1 cellular context compared by ENCODE assay signal in the genomic region with DNA sequence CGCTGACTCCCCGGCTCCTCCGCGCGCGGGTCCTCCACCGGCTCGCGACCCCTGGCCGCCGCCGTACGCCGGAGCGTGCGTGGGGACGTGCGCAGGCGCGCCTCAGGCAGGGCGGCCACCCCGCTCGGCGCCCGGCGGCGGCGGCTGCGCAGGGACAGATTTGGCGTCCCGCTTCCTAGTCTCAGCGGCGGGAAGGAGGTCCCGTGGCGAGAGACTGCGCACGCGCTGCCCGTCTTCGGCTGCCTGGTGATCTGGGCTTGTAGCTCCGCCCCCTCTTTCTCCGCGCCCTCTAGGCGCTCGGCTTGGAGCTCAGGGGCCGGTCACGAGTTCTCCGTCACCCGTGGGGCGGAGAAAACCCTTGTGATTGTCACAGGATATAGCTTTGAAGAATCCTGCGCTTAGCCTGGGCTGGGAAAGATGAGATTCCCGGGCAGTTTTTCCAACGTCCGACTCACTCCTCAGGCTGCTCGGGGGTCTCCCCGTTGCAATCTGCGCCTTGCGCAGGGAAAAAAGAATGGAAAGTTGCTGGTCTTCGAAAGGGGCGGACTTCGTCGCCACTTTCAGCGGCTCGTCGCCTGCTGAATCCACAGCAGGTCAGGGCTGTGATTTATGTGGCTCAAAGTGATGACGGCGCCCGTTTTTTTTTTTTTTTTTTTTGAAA.
TF ChIP-seq lines count a peak whose summit lies in the region.

A gene with protein sequence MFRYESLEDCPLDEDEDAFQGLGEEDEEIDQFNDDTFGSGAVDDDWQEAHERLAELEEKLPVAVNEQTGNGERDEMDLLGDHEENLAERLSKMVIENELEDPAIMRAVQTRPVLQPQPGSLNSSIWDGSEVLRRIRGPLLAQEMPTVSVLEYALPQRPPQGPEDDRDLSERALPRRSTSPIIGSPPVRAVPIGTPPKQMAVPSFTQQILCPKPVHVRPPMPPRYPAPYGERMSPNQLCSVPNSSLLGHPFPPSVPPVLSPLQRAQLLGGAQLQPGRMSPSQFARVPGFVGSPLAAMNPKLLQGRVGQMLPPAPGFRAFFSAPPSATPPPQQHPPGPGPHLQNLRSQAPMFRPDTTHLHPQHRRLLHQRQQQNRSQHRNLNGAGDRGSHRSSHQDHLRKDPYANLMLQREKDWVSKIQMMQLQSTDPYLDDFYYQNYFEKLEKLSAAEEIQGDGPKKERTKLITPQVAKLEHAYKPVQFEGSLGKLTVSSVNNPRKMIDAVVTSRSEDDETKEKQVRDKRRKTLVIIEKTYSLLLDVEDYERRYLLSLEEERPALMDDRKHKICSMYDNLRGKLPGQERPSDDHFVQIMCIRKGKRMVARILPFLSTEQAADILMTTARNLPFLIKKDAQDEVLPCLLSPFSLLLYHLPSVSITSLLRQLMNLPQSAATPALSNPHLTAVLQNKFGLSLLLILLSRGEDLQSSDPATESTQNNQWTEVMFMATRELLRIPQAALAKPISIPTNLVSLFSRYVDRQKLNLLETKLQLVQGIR (minus strand): TSS at position 88 of the 661 bp plus-strand sequence. CDS start 142 bp downstream, outside the sequence.

TF ChIP-seq in IMR-90, 13 proteins besides CTCF, POLR2A, EP300 and RAD21 (continued from another document):
- peak; percentile 64 for TF ChIP-seq BHLHE40 (IDR thresholded peaks at IDR 0.05; ENCODE audit: low read depth, low read length)
